Comparison of ENCODE assay signal across 9 cellular contexts in genomic region chr10:79145174-79145483, GRCh38.
DNase-seq lines count a peak whose midpoint lies in the region; ATAC-seq lines count a peak whose summit lies in the region.
"Had no signal": no experiment of that assay in that cellular context is flagged by ENCODE, and none has a peak within 500 bp of the region (broad histone marks: within the 10 kb centered on the region; RNA-seq: fewer than 3 reads in every experiment).

No MANE protein-coding gene starts in this region.

- H3K27me3 ChIP-seq in subcutaneous abdominal adipose tissue (ENCODE audit: control insufficient read depth in 5 of 5, insufficient read depth in 4 of 5, low read length in 5 of 5): no peaks in the 10 kb centered on the region

- H3K9me3 Mint-ChIP-seq in T-helper 2 cell treated with Interferon-gamma antibody and Interleukin-4, amounts not matched to agents 5 μg/mL and 100 μg/mL, for 36 hours: no peaks in the 10 kb centered on the region
- H3K9me3 Mint-ChIP-seq in activated naive CD8-positive, alpha-beta T cell (ENCODE audit: low read depth): no peaks in the 10 kb centered on the region
- H3K9me3 Mint-ChIP-seq in memory B cell: no peaks in the 10 kb centered on the region

- peak overlapping the region in 1 of 5 donors; percentile 41 for H3K9ac ChIP-seq in subcutaneous abdominal adipose tissue (ENCODE audit: low read length in 5 of 5)

- H3K9me3 ChIP-seq in subcutaneous abdominal adipose tissue (ENCODE audit: control insufficient read depth in 5 of 5, low read length in 5 of 5): no peaks in the 10 kb centered on the region

- no peak overlapping the region for H3K4me3 ChIP-seq in subcutaneous abdominal adipose tissue (ENCODE audit: low read depth in 1 of 5, low read length in 5 of 5)

- no peak for ATAC-seq in memory B cell (ENCODE audit: low read depth)
- no peak for ATAC-seq in GM18861 (IDR thresholded peaks at IDR 0.05; ENCODE audit: unreplicated experiment)
- ATAC-seq in GM19397 (IDR thresholded peaks at IDR 0.05; ENCODE audit: unreplicated experiment): no peak

- H3K27me3 Mint-ChIP-seq in T-helper 2 cell treated with Interferon-gamma antibody and Interleukin-4, amounts not matched to agents 5 μg/mL and 100 μg/mL, for 36 hours (ENCODE audit: low read depth): no peaks in the 10 kb centered on the region
- H3K27me3 Mint-ChIP-seq in activated naive CD8-positive, alpha-beta T cell: no peaks in the 10 kb centered on the region
- peaks cover 16% of the 10 kb centered on the region for H3K27me3 Mint-ChIP-seq in memory B cell

- peak overlapping the region; percentile 31 for H3K4me3 Mint-ChIP-seq in T-helper 2 cell treated with Interferon-gamma antibody and Interleukin-4, amounts not matched to agents 5 μg/mL and 100 μg/mL, for 36 hours
- H3K4me3 Mint-ChIP-seq in activated naive CD8-positive, alpha-beta T cell: peak overlapping the region; percentile 53
- no peak overlapping the region for H3K4me3 Mint-ChIP-seq in memory B cell

- DNase-seq in T-helper 2 cell treated with Interferon-gamma antibody and Interleukin-4, amounts not matched to agents 5 μg/mL and 100 μg/mL, for 36 hours (ENCODE audit: low spot score): no peak
- DNase-seq in T-helper 2 cell: no peak
- no peak for DNase-seq in memory B cell (ENCODE audit: low spot score in 2 of 2)
- no peak for DNase-seq in stimulated activated CD4-positive, alpha-beta T cell treated with anti-CD3 and anti-CD28 coated beads, Interleukin-4, amount 100 ng/mL, for 1 hour
- DNase-seq: stimulated activated CD8-positive, alpha-beta memory T cell treated with anti-CD3 and anti-CD28 coated beads, Interleukin-4, amount 100 ng/mL, for 48 hours had no signal

- H3K4me1 ChIP-seq in subcutaneous abdominal adipose tissue (ENCODE audit: control insufficient read depth in 5 of 5, insufficient read depth in 5 of 5, low read length in 5 of 5): peaks cover 41 to 99% (median 95%) of the 10 kb centered on the region in 5 donors

- peaks cover 43% of the 10 kb centered on the region for H3K4me1 Mint-ChIP-seq in T-helper 2 cell treated with Interferon-gamma antibody and Interleukin-4, amounts not matched to agents 5 μg/mL and 100 μg/mL, for 36 hours (ENCODE audit: low read depth)
- H3K4me1 Mint-ChIP-seq in activated naive CD8-positive, alpha-beta T cell (ENCODE audit: low read depth): peaks cover 78% of the 10 kb centered on the region
- peaks cover 8% of the 10 kb centered on the region for H3K4me1 Mint-ChIP-seq in memory B cell

- peaks cover 22% of the 10 kb centered on the region for H3K36me3 Mint-ChIP-seq in T-helper 2 cell treated with Interferon-gamma antibody and Interleukin-4, amounts not matched to agents 5 μg/mL and 100 μg/mL, for 36 hours (ENCODE audit: low read depth)
- H3K36me3 Mint-ChIP-seq in activated naive CD8-positive, alpha-beta T cell: peaks cover 7% of the 10 kb centered on the region
- H3K36me3 Mint-ChIP-seq in memory B cell: peaks cover 2% of the 10 kb centered on the region

- peak overlapping the region; percentile 29 for H3K27ac Mint-ChIP-seq in T-helper 2 cell treated with Interferon-gamma antibody and Interleukin-4, amounts not matched to agents 5 μg/mL and 100 μg/mL, for 36 hours
- peak overlapping the region; percentile 73 for H3K27ac Mint-ChIP-seq in activated naive CD8-positive, alpha-beta T cell
- peak overlapping the region; percentile 0 for H3K27ac Mint-ChIP-seq in memory B cell

- peak overlapping the region; percentile 99 for H3K27ac ChIP-seq in subcutaneous abdominal adipose tissue (ENCODE audit: low read depth, low read length)

- H3K36me3 ChIP-seq in subcutaneous abdominal adipose tissue (ENCODE audit: control insufficient read depth in 5 of 5, insufficient read depth in 5 of 5, low read length in 5 of 5): peaks cover 0 to 43% (median 29%) of the 10 kb centered on the region in 5 donors

Comparison
In these comparisons a context has a peak if more than half of its experiments do, and no peak if none do; other contexts are left out.
1. H3K27ac Mint-ChIP-seq: peak in every context shown above with its lines; median percentile 73 in activated naive CD8-positive, alpha-beta T cell; 29 in T-helper 2 cell treated with Interferon-gamma antibody and Interleukin-4, amounts not matched to agents 5 μg/mL and 100 μg/mL, for 36 hours; 0 in memory B cell.